ENCODE assay signal across 8 cellular contexts in the genomic region with DNA sequence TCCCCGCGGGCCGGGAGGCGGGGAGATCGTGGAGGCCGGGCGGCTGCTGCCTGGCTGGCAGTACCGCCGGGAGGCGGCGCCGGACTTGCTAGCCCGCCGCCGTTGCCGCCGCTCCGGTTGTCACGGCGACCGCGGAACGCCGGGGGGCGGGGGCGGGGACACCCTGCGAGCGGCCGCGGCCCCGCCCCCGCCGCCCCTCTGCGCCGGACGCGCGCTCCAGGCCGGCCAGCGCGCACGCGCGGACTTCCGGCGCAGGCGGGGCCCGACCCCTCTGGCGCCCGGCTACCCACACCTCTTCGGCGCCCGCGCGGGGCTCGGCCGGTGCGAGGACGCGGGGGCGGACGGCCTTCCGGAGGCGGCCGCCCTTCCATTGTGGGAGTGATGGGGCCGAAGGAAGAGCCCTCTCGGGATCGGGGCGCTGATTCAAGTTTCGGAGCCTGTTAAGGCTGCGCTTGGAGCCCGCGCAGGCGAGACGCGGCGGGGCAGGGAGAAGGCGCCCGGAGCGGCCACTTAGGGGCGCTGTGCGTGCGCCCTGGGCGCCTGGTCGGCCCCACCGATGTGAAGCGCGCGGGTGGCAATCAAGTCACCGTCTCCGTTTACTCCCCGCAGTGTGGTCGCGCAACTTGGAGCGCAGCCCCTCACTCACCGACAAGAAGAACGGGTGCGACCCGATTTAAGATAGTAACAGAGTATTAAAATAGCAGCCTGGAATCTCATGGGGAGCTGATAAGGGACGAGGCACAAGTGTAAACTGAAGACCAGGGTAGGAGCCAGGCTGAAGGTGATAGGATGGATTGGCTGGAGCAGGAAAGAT. TPM values are rescaled to one million over a fixed set of nuclear protein-coding genes. Genes with fewer than 3 reads are reported as not detected.
A peak's percentile ranks its signal among the peaks of the same experiment; 100 is the strongest.
DNase-seq lines count a peak whose midpoint lies in the region; ATAC-seq and TF ChIP-seq lines count a peak whose summit lies in the region.

No MANE protein-coding gene starts in this region.

- no peaks in the 10 kb centered on the region for H3K36me3 Mint-ChIP-seq in type B pancreatic cell

- peak; percentile 87 for TF ChIP-seq CTCF in GM12872 (IDR thresholded peaks at IDR 0.05; ENCODE audit: insufficient read depth, low read depth, low read length)
- peak; percentile 85 for TF ChIP-seq CTCF in cardiac muscle cell (IDR thresholded peaks at IDR 0.05; ENCODE audit: low read depth, low read length)
- TF ChIP-seq CTCF in type B pancreatic cell (conservative IDR thresholded peaks at IDR 0.05) = peak; percentile 85

- H3K27ac Mint-ChIP-seq in type B pancreatic cell = peak overlapping the region; percentile 79

- no peaks in the 10 kb centered on the region for H3K9me3 ChIP-seq in cardiac muscle cell (ENCODE audit: low read depth)

- DNase-seq in NCI-H1105 (lab: John Stamatoyannopoulos, UW) (peak; percentile 94), SKM-1 treated with dmso at 0.1 percent for 144 hours (lab: John Stamatoyannopoulos, UW; ENCODE audit: unreplicated experiment) (peak; percentile 85), cardiac muscle cell (ENCODE audit: low read depth in 1 of 2, low spot score in 1 of 2) (peak; percentile 96 to 98), pons (ENCODE audit: low spot score) (peak; percentile 94), type B pancreatic cell (ENCODE audit: extremely low spot score, unreplicated experiment) (peak; percentile 97)
- DNase-seq in activated naive CD8-positive, alpha-beta T cell treated with anti-CD3 and anti-CD28 coated beads, Interleukin-2, amount 50 U/mL, for 16 hours (ENCODE audit: low read depth, low spot score) = peak; percentile 85

- peak overlapping the region; percentile 93 for H3K4me3 ChIP-seq in cardiac muscle cell

- peak overlapping the region; percentile 94 for H3K4me3 Mint-ChIP-seq in type B pancreatic cell

- peaks cover 27% of the 10 kb centered on the region for H3K4me1 ChIP-seq in cardiac muscle cell (ENCODE audit: low read depth)

- peak overlapping the region; percentile 88 for H3K27ac ChIP-seq in cardiac muscle cell

- H3K36me3 ChIP-seq in cardiac muscle cell = no peaks in the 10 kb centered on the region

- no peaks in the 10 kb centered on the region for H3K27me3 ChIP-seq in cardiac muscle cell

- peaks cover 12% of the 10 kb centered on the region for H3K27me3 Mint-ChIP-seq in type B pancreatic cell

- no peaks in the 10 kb centered on the region for H3K9me3 Mint-ChIP-seq in type B pancreatic cell

- H3K4me1 Mint-ChIP-seq in type B pancreatic cell (ENCODE audit: unreplicated experiment) = peaks cover 22% of the 10 kb centered on the region

- ATAC-seq in HG02642 (IDR thresholded peaks at IDR 0.05; ENCODE audit: poor library complexity, unreplicated experiment) = peak; percentile 89

RNA-seq across cellular contexts. Expression of gene DPY19L1, which starts 0.4 kb away (rescaled TPM):
- total RNA-seq in cardiac muscle cell (20.2 and 20.8 TPM in 2 replicates), type B pancreatic cell (ENCODE audit: low replicate concordance) (12.5 and 33.4 TPM in 2 replicates)
- 21.4 and 27.3 TPM in 2 replicates for polyA plus RNA-seq in cardiac muscle cell

Comparison
In these comparisons a context has a peak if more than half of its experiments do, and no peak if none do; other contexts are left out.
1. Peak in every context shown above with its lines: DNase-seq, ATAC-seq, H3K4me3 ChIP-seq and H3K27ac ChIP-seq.